ENCODE assay signal across 1 cellular context in genomic region chr7:75565129-75565528, GRCh38.
TF ChIP-seq lines count a peak whose summit lies in the region.

No MANE protein-coding gene starts in this region.

TF ChIP-seq in K562, 482 proteins besides CTCF, POLR2A, EP300 and RAD21:
- TF ChIP-seq ZNF280B (CRISPR knock-in tag; IDR thresholded peaks at IDR 0.05): no peak
- no peak for TF ChIP-seq SPI1 (IDR thresholded peaks at IDR 0.05; ENCODE audit: borderline replicate concordance, low read depth, low read length)
- no peak for TF ChIP-seq ZNF79 (CRISPR knock-in tag; IDR thresholded peaks at IDR 0.05; ENCODE audit: low read depth)
- no peak for TF ChIP-seq KLF1 (tag; IDR thresholded peaks at IDR 0.05)
- TF ChIP-seq ZNF277 (CRISPR knock-in tag; IDR thresholded peaks at IDR 0.05; ENCODE audit: borderline replicate concordance): no peak
- TF ChIP-seq ZNF584 (CRISPR knock-in tag; IDR thresholded peaks at IDR 0.05; ENCODE audit: low read depth): no peak
- TF ChIP-seq FUS (optimal IDR thresholded peaks at IDR 0.05; ENCODE audit: low read depth, low read length): no peak
- no peak for TF ChIP-seq TFAP4 (CRISPR knock-in tag; IDR thresholded peaks at IDR 0.05; ENCODE audit: borderline replicate concordance)
- TF ChIP-seq, protein P1, sequence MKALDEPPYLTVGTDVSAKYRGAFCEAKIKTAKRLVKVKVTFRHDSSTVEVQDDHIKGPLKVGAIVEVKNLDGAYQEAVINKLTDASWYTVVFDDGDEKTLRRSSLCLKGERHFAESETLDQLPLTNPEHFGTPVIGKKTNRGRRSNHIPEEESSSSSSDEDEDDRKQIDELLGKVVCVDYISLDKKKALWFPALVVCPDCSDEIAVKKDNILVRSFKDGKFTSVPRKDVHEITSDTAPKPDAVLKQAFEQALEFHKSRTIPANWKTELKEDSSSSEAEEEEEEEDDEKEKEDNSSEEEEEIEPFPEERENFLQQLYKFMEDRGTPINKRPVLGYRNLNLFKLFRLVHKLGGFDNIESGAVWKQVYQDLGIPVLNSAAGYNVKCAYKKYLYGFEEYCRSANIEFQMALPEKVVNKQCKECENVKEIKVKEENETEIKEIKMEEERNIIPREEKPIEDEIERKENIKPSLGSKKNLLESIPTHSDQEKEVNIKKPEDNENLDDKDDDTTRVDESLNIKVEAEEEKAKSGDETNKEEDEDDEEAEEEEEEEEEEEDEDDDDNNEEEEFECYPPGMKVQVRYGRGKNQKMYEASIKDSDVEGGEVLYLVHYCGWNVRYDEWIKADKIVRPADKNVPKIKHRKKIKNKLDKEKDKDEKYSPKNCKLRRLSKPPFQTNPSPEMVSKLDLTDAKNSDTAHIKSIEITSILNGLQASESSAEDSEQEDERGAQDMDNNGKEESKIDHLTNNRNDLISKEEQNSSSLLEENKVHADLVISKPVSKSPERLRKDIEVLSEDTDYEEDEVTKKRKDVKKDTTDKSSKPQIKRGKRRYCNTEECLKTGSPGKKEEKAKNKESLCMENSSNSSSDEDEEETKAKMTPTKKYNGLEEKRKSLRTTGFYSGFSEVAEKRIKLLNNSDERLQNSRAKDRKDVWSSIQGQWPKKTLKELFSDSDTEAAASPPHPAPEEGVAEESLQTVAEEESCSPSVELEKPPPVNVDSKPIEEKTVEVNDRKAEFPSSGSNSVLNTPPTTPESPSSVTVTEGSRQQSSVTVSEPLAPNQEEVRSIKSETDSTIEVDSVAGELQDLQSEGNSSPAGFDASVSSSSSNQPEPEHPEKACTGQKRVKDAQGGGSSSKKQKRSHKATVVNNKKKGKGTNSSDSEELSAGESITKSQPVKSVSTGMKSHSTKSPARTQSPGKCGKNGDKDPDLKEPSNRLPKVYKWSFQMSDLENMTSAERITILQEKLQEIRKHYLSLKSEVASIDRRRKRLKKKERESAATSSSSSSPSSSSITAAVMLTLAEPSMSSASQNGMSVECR (CRISPR knock-in tag; IDR thresholded peaks at IDR 0.05): no peak
- no peak for TF ChIP-seq CREB1 (IDR thresholded peaks at IDR 0.05)
- TF ChIP-seq CREB1 (CRISPR knock-in tag; IDR thresholded peaks at IDR 0.05): no peak
- TF ChIP-seq MTA1 (IDR thresholded peaks at IDR 0.05; ENCODE audit: borderline replicate concordance): no peak
- TF ChIP-seq, protein P2, sequence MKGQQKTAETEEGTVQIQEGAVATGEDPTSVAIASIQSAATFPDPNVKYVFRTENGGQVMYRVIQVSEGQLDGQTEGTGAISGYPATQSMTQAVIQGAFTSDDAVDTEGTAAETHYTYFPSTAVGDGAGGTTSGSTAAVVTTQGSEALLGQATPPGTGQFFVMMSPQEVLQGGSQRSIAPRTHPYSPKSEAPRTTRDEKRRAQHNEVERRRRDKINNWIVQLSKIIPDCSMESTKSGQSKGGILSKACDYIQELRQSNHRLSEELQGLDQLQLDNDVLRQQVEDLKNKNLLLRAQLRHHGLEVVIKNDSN (CRISPR knock-in tag; IDR thresholded peaks at IDR 0.05): no peak
- no peak for TF ChIP-seq NFYB (IDR thresholded peaks at IDR 0.05; ENCODE audit: extremely low read depth, insufficient read length)
- TF ChIP-seq GTF2A2 (tag; IDR thresholded peaks at IDR 0.05): no peak
- no peak for TF ChIP-seq CHAMP1 (IDR thresholded peaks at IDR 0.05)
- no peak for TF ChIP-seq MIER1 (IDR thresholded peaks at IDR 0.05; ENCODE audit: low read depth)
- no peak for TF ChIP-seq TFAM (CRISPR knock-in tag; conservative IDR thresholded peaks at IDR 0.05)
- TF ChIP-seq, protein P3, sequence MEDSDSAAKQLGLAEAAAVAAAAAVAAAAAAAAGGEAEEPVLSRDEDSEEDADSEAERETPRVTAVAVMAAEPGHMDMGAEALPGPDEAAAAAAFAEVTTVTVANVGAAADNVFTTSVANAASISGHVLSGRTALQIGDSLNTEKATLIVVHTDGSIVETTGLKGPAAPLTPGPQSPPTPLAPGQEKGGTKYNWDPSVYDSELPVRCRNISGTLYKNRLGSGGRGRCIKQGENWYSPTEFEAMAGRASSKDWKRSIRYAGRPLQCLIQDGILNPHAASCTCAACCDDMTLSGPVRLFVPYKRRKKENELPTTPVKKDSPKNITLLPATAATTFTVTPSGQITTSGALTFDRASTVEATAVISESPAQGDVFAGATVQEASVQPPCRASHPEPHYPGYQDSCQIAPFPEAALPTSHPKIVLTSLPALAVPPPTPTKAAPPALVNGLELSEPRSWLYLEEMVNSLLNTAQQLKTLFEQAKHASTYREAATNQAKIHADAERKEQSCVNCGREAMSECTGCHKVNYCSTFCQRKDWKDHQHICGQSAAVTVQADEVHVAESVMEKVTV (CRISPR knock-in tag; IDR thresholded peaks at IDR 0.05): no peak
- no peak for TF ChIP-seq ZKSCAN3 (CRISPR knock-in tag; IDR thresholded peaks at IDR 0.05)
- no peak for TF ChIP-seq ZNF589 (CRISPR knock-in tag; IDR thresholded peaks at IDR 0.05; ENCODE audit: low read depth)
